Comparison of ENCODE assay signal across 19 cellular contexts in the genomic region with DNA sequence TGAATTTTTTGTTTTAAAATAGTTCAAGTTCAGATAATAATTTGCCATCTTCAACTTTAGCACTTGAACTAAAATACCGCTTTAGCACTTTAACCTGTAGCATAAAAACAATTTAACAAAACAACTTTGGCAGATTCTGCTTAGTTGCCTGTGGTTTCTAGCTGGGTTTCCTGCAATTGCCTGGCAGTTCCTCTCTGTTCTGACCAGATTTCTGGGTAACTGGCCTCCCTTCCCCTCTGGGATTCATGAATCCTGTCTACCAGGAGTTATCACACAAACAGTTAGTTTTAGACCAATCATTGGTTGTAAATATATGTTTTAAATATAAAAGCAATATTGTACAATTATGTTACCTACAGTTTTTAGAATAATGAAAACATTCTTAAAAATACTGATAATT.
DNase-seq lines count a peak whose midpoint lies in the region; ATAC-seq, FAIRE-seq and TF ChIP-seq lines count a peak whose summit lies in the region.
"Had no signal": no experiment of that assay in that cellular context is flagged by ENCODE, and none has a peak within 500 bp of the region (broad histone marks: within the 10 kb centered on the region; RNA-seq: fewer than 3 reads in every experiment).

No MANE protein-coding gene starts in this region.

- H4K20me1 ChIP-seq in endothelial cell of umbilical vein (replicated peaks; ENCODE audit: control insufficient read depth, extremely low read depth, insufficient read depth, low read length) = no peaks in the 10 kb centered on the region

- POLR2A ChIA-PET in endothelial cell of umbilical vein (lab: Charles Lee) = no interaction called here

- H3K27ac Mint-ChIP-seq in activated T-helper 1 cell treated with anti-CD3 and anti-CD28 coated beads, Interleukin-12 subunit alpha, Interleukin-12 subunit beta, Interleukin-2, Interleukin-4 antibody, amounts not matched to agents 30 ng/mL and 10 ng/mL and 1 ng/mL, durations not matched to agents 14 hours and 24 hours and 36 hours = no peak overlapping the region

- intact Hi-C loops in endothelial cell of umbilical vein (cut with micrococcal nuclease) = loop anchor here (5.0 kb wide), 2 partner anchors 48 to 92 kb away; partner anchors contain the start of gene HDAC9
- intact Hi-C loops in activated T-helper 1 cell treated with anti-CD3 and anti-CD28 coated beads, Interleukin-12 subunit alpha, Interleukin-12 subunit beta, Interleukin-2, Interleukin-4 antibody, amounts not matched to agents 30 ng/mL and 10 ng/mL and 1 ng/mL, durations not matched to agents 14 hours and 24 hours and 36 hours (cut with micrococcal nuclease) = no loop called here

- no peak overlapping the region for H3K9ac ChIP-seq in endothelial cell of umbilical vein (replicated peaks; ENCODE audit: extremely low read depth, insufficient read depth, low read length)

- no peaks in the 10 kb centered on the region for H3K79me2 ChIP-seq in endothelial cell of umbilical vein (ENCODE audit: control insufficient read depth, insufficient read depth, low read length)

- no peaks in the 10 kb centered on the region for H3K36me3 ChIP-seq in endothelial cell of umbilical vein (ENCODE audit: control insufficient read depth in 2 of 2, extremely low read depth in 1 of 2, insufficient read depth in 2 of 2, low read length in 2 of 2)
- H3K36me3 ChIP-seq: Peyer's patch, SJSA1 had no signal

- peaks cover 23% of the 10 kb centered on the region for H3K4me1 ChIP-seq in endothelial cell of umbilical vein (ENCODE audit: control insufficient read depth, extremely low read depth, insufficient read depth, low read length)
- H3K4me1 ChIP-seq: Peyer's patch had no signal

- no peak for TF ChIP-seq POLR2A in endothelial cell of umbilical vein (IDR thresholded peaks at IDR 0.05; ENCODE audit: low read depth, low read length)

- H3K36me3 Mint-ChIP-seq in activated T-helper 1 cell treated with anti-CD3 and anti-CD28 coated beads, Interleukin-12 subunit alpha, Interleukin-12 subunit beta, Interleukin-2, Interleukin-4 antibody, amounts not matched to agents 30 ng/mL and 10 ng/mL and 1 ng/mL, durations not matched to agents 14 hours and 24 hours and 36 hours (ENCODE audit: low read depth) = no peaks in the 10 kb centered on the region

- no peaks in the 10 kb centered on the region for H3K9me3 Mint-ChIP-seq in activated T-helper 1 cell treated with anti-CD3 and anti-CD28 coated beads, Interleukin-12 subunit alpha, Interleukin-12 subunit beta, Interleukin-2, Interleukin-4 antibody, amounts not matched to agents 30 ng/mL and 10 ng/mL and 1 ng/mL, durations not matched to agents 14 hours and 24 hours and 36 hours

- ATAC-seq in GM21825 (IDR thresholded peaks at IDR 0.05; ENCODE audit: unreplicated experiment) = no peak
- ATAC-seq: GM12878, K562 had no signal

- dilution Hi-C loops in endothelial cell of umbilical vein (cut with MboI; ENCODE audit: extremely low pct_ligation_motif_present, low sequenced_read_pairs) = no loop called here

- H2AFZ ChIP-seq in endothelial cell of umbilical vein (ENCODE audit: low read depth, low read length) = no peak overlapping the region

- H3K9me3 ChIP-seq in endothelial cell of umbilical vein (replicated peaks; ENCODE audit: control insufficient read depth, insufficient read depth, low read length) = no peaks in the 10 kb centered on the region
- H3K9me3 ChIP-seq: Peyer's patch, SJSA1 had no signal

- TF ChIP-seq CTCF in AG10803 (conservative IDR thresholded peaks at IDR 0.05; ENCODE audit: low read length) (no peak), endothelial cell of umbilical vein (IDR thresholded peaks at IDR 0.05; ENCODE audit: extremely low read depth in 1 of 2, insufficient read depth in 1 of 2, low read depth in 1 of 2, low read length in 2 of 2) (no peak)

- H3K9me1 ChIP-seq in endothelial cell of umbilical vein (replicated peaks; ENCODE audit: control insufficient read depth, extremely low read depth, insufficient read depth, low read length) = no peaks in the 10 kb centered on the region

- DNase-seq in AG10803 (ENCODE audit: low read depth) (peak; percentile 9), MV-4-11 (lab: John Stamatoyannopoulos, UW) (peak; percentile 18), endothelial cell of umbilical vein (ENCODE audit: low read depth, low spot score) (peak; percentile 53), COR-L47 (lab: John Stamatoyannopoulos, UW) (no peak)
- no peak for DNase-seq in activated T-helper 1 cell treated with anti-CD3 and anti-CD28 coated beads, Interleukin-12 subunit alpha, Interleukin-12 subunit beta, Interleukin-2, Interleukin-4 antibody, amounts not matched to agents 30 ng/mL and 10 ng/mL and 1 ng/mL, durations not matched to agents 14 hours and 24 hours and 36 hours (ENCODE audit: low spot score)
- DNase-seq: GOT3, NCI-H1092 treated with DMSO at 0.1 percent for 48 hours, NCI-H146, NCI-H2029 treated with DMSO at 0.1 percent for 48 hours, NCI-H2171 treated with DMSO at 0.1 percent for 48 hours, NCI-H446 treated with DMSO at 0.1 percent for 48 hours, NCI-H69, Peyer's patch had no signal

- H3K27me3 Mint-ChIP-seq in activated T-helper 1 cell treated with anti-CD3 and anti-CD28 coated beads, Interleukin-12 subunit alpha, Interleukin-12 subunit beta, Interleukin-2, Interleukin-4 antibody, amounts not matched to agents 30 ng/mL and 10 ng/mL and 1 ng/mL, durations not matched to agents 14 hours and 24 hours and 36 hours (ENCODE audit: insufficient read depth) = no peaks in the 10 kb centered on the region

- BruUV-seq in endothelial cell of umbilical vein (replicated peaks; lab: Mats Ljungman, UMichigan) = no TSS peak

- no peak overlapping the region for H3K4me2 ChIP-seq in endothelial cell of umbilical vein (ENCODE audit: insufficient read depth, low read length)

- no peaks in the 10 kb centered on the region for H3K4me1 Mint-ChIP-seq in activated T-helper 1 cell treated with anti-CD3 and anti-CD28 coated beads, Interleukin-12 subunit alpha, Interleukin-12 subunit beta, Interleukin-2, Interleukin-4 antibody, amounts not matched to agents 30 ng/mL and 10 ng/mL and 1 ng/mL, durations not matched to agents 14 hours and 24 hours and 36 hours (ENCODE audit: low read depth)

- FAIRE-seq in G401.6 (lab: Jason Lieb, UNC) (peak; percentile 94), endothelial cell of umbilical vein (lab: Jason Lieb, UNC) (peak; percentile 49)
- FAIRE-seq: GM12878, K562 had no signal

- CTCF ChIA-PET in endothelial cell of umbilical vein (lab: Charles Lee) = interaction anchor here (1.0 to 1.3 kb wide), 4 partner anchors 14 to 1260 kb away, joined by 3 to 4 read pairs (median 3); no protein-coding TSS in a partner anchor

- H3K27ac ChIP-seq in endothelial cell of umbilical vein (ENCODE audit: insufficient read depth, low read depth, low read length) = no peak overlapping the region
- H3K27ac ChIP-seq: C4-2B, Peyer's patch, SJSA1 had no signal

- H3K4me3 ChIP-seq in AG10803 (ENCODE audit: low read length) (no peak overlapping the region), endothelial cell of umbilical vein (replicated peaks in 1 of 3; ENCODE audit: insufficient read depth in 1 of 3, low read depth in 1 of 3, low read length in 3 of 3) (no peak overlapping the region)
- H3K4me3 ChIP-seq: GM12878, K562, Peyer's patch, SJSA1 had no signal

- no peak overlapping the region for H3K4me3 Mint-ChIP-seq in activated T-helper 1 cell treated with anti-CD3 and anti-CD28 coated beads, Interleukin-12 subunit alpha, Interleukin-12 subunit beta, Interleukin-2, Interleukin-4 antibody, amounts not matched to agents 30 ng/mL and 10 ng/mL and 1 ng/mL, durations not matched to agents 14 hours and 24 hours and 36 hours

- H3K27me3 ChIP-seq in endothelial cell of umbilical vein (ENCODE audit: control insufficient read depth in 2 of 2, insufficient read depth in 2 of 2, low read length in 2 of 2) = no peaks in the 10 kb centered on the region
- H3K27me3 ChIP-seq: Peyer's patch, SJSA1 had no signal

TF ChIP-seq in endothelial cell of umbilical vein, 7 proteins besides CTCF, POLR2A, EP300 and RAD21:
- TF ChIP-seq JUN (IDR thresholded peaks at IDR 0.05; ENCODE audit: borderline replicate concordance, insufficient read depth, insufficient read length, low read depth) = no peak
- no peak for TF ChIP-seq FOS (IDR thresholded peaks at IDR 0.05; ENCODE audit: borderline replicate concordance, insufficient read depth, low read length)
- TF ChIP-seq EZH2 (IDR thresholded peaks at IDR 0.05; ENCODE audit: borderline replicate concordance, low read depth, low read length, severe bottlenecking) = no peak
- TF ChIP-seq, protein P1, sequence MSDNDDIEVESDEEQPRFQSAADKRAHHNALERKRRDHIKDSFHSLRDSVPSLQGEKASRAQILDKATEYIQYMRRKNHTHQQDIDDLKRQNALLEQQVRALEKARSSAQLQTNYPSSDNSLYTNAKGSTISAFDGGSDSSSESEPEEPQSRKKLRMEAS (IDR thresholded peaks at IDR 0.05; ENCODE audit: insufficient read depth, insufficient read length) = no peak
- TF ChIP-seq GATA2 (IDR thresholded peaks at IDR 0.05; ENCODE audit: insufficient read depth, insufficient read length, low read depth, low read length) = no peak
- TF ChIP-seq MYC (IDR thresholded peaks at IDR 0.05; ENCODE audit: low read depth, low read length) = no peak

Comparison
In these comparisons a context has a peak if more than half of its experiments do, and no peak if none do; other contexts are left out.
1. DNase-seq: peak in AG10803 (single experiment), MV-4-11 (single experiment) and endothelial cell of umbilical vein (single experiment); none in COR-L47 (single experiment) and activated T-helper 1 cell treated with anti-CD3 and anti-CD28 coated beads, Interleukin-12 subunit alpha, Interleukin-12 subunit beta, Interleukin-2, Interleukin-4 antibody, amounts not matched to agents 30 ng/mL and 10 ng/mL and 1 ng/mL, durations not matched to agents 14 hours and 24 hours and 36 hours (single experiment).